Comparison of ENCODE assay signal across 8 cellular contexts in genomic region chr19:50486823-50487515, GRCh38. TPM values are rescaled to one million over a fixed set of nuclear protein-coding genes. Genes with fewer than 3 reads are reported as not detected.
DNase-seq lines count a peak whose midpoint lies in the region; ATAC-seq and TF ChIP-seq lines count a peak whose summit lies in the region.

No MANE protein-coding gene starts in this region.

- H3K4me3 ChIP-seq in PC-9 (no peak overlapping the region), right lobe of liver (no peak overlapping the region), upper lobe of right lung (no peak overlapping the region)

- H4K20me1 ChIP-seq in PC-9 (ENCODE audit: insufficient read depth): no peaks in the 10 kb centered on the region

- WGBS in right lobe of liver (ENCODE audit: insufficient coverage, low coverage, low lambda C conversion rate, missing lambda C conversion rate): 72% methylated on average over 9 of the region's 18 CpGs

- ATAC-seq in right lobe of liver (no peak), upper lobe of right lung (peak; percentile 27), GM18519 (IDR thresholded peaks at IDR 0.05; ENCODE audit: low FRiP score, unreplicated experiment) (no peak)

- no peaks in the 10 kb centered on the region for H3K79me2 ChIP-seq in PC-9 (ENCODE audit: low read depth)

- no peaks in the 10 kb centered on the region; the same call in 1 of the 2 replicates for H3F3A ChIP-seq in PC-9 (ENCODE audit: insufficient read depth, low read depth)

- no peaks in the 10 kb centered on the region for H3K9me2 ChIP-seq in PC-9 (ENCODE audit: insufficient read depth)

- TF ChIP-seq CTCF in PC-9 (conservative IDR thresholded peaks at IDR 0.05) (peak; percentile 80), right lobe of liver (IDR thresholded peaks at IDR 0.05) (peak; percentile 25 to 43 (median 29)), upper lobe of right lung (IDR thresholded peaks at IDR 0.05) (peak; percentile 53)

- BruUV-seq in PC-9 (replicated peaks; lab: Mats Ljungman, UMichigan): no TSS peak

- H2AFZ ChIP-seq in PC-9: no peak overlapping the region

- 0 out of 2 replicates have a peak, but pooled peaks cover 5% of the 10 kb centered on the region for H3K36me3 ChIP-seq in PC-9 (ENCODE audit: low read depth)
- H3K36me3 ChIP-seq in right lobe of liver: no peaks in the 10 kb centered on the region
- H3K36me3 ChIP-seq in upper lobe of right lung: peaks cover 26% of the 10 kb centered on the region

- H3K9me3 ChIP-seq in PC-9 (ENCODE audit: insufficient read depth, low read depth): peaks cover 15% of the 10 kb centered on the region
- H3K9me3 ChIP-seq in right lobe of liver: no peaks in the 10 kb centered on the region
- no peaks in the 10 kb centered on the region for H3K9me3 ChIP-seq in upper lobe of right lung

- no peak overlapping the region for H3K27ac ChIP-seq in PC-9
- H3K27ac ChIP-seq in right lobe of liver: no peak overlapping the region
- H3K27ac ChIP-seq in upper lobe of right lung: no peak overlapping the region

- POLR2A ChIA-PET in PC-9 (lab: Charles Lee; ENCODE audit: unreplicated experiment): interaction anchor here (0.6 kb wide), 1 partner anchor 19 kb away, joined by 4 read pairs; no protein-coding TSS in a partner anchor

- DNase-seq in NCI-H526 (lab: John Stamatoyannopoulos, UW) (peak; percentile 46 to 68), NCI-H526 treated with DMSO at 0.1 percent for 48 hours (lab: John Stamatoyannopoulos, UW) (no peak), PC-9 (peak; percentile 20 to 48), amniotic epithelial cell (ENCODE audit: low read depth) (peak; percentile 48), right lobe of liver (peak in 1 of 3 donors; percentile 45), upper lobe of right lung (peak; percentile 72), NCI-H1436 treated with DMSO at 0.1 percent for 48 hours (lab: John Stamatoyannopoulos, UW) (no peak)

- no peaks in the 10 kb centered on the region for H3K27me3 ChIP-seq in PC-9 (ENCODE audit: insufficient read depth, low read depth)
- H3K27me3 ChIP-seq in right lobe of liver: no peaks in the 10 kb centered on the region
- no peaks in the 10 kb centered on the region for H3K27me3 ChIP-seq in upper lobe of right lung

- CTCF ChIA-PET in PC-9 (lab: Charles Lee): no interaction called here

- TF ChIP-seq POLR2A in right lobe of liver (IDR thresholded peaks at IDR 0.05): no peak

- no peak overlapping the region for H3K4me2 ChIP-seq in PC-9

- intact Hi-C loops in PC-9 (cut with micrococcal nuclease; ENCODE audit: unreplicated experiment) (no loop called here), right lobe of liver (cut with DNase I) (no loop called here), upper lobe of right lung (cut with DNase I) (no loop called here)

- H3K4me1 ChIP-seq in PC-9 (replicated peaks; ENCODE audit: insufficient read depth) (no peaks in the 10 kb centered on the region), right lobe of liver (no peaks in the 10 kb centered on the region), upper lobe of right lung (no peaks in the 10 kb centered on the region)

RNA-seq across cellular contexts. Expression of gene GARIN5A, which starts 10.3 kb away (rescaled TPM):
- total RNA-seq in PC-9 (2021) (3.7 and 7.3 TPM in 2 replicates), right lobe of liver (1 to 10 TPM in 5 of 6 experiments, under 1 TPM in 1; 0.68 to 2.3 (median 1.5) TPM), upper lobe of right lung (3.8 TPM)

RNA-seq across cellular contexts. Expression of gene EMC10, which starts 10.7 kb away (rescaled TPM):
- total RNA-seq in PC-9 (2021): 118 and 121 TPM in 2 replicates
- total RNA-seq in right lobe of liver: 10 to 100 TPM; 48.6 to 82.8 (median 74.2) TPM
- total RNA-seq in upper lobe of right lung: 103 TPM

RNA-seq across cellular contexts. Expression of gene JOSD2, which starts 24.0 kb away (rescaled TPM):
- total RNA-seq in PC-9 (2021) (44.3 and 56.0 TPM in 2 replicates), right lobe of liver (10 to 100 TPM; 15.0 to 27.5 (median 19.1) TPM), upper lobe of right lung (34.7 TPM)

RNA-seq across cellular contexts. Expression of gene ASPDH, which starts 26.7 kb away (rescaled TPM):
- total RNA-seq in PC-9 (2021) (not detected in 2 replicates), right lobe of liver (10 to 100 TPM; 22.1 to 67.8 (median 44.8) TPM), upper lobe of right lung (not detected)

RNA-seq across cellular contexts. Expression of gene MYBPC2, which starts 54.3 kb away (rescaled TPM):
- not detected in 2 replicates for total RNA-seq in PC-9 (2021)
- total RNA-seq in right lobe of liver: under 1 TPM in 3 of 6 experiments, not detected in 3; 0.12 to 0.56 (median 0.30) TPM
- 0.12 TPM for total RNA-seq in upper lobe of right lung

Comparison
In these comparisons a context has a peak if more than half of its experiments do, and no peak if none do; other contexts are left out.
1. DNase-seq: peak in NCI-H526 (2 of 2), PC-9 (2 of 2), amniotic epithelial cell (single experiment) and upper lobe of right lung (single experiment); none in NCI-H526 treated with DMSO at 0.1 percent for 48 hours (single experiment) and NCI-H1436 treated with DMSO at 0.1 percent for 48 hours (single experiment).
2. CTCF ChIP-seq: peak in every context shown above with its lines; median percentile 80 in PC-9; 53 in upper lobe of right lung; 29 in right lobe of liver.